In the genomic region with DNA sequence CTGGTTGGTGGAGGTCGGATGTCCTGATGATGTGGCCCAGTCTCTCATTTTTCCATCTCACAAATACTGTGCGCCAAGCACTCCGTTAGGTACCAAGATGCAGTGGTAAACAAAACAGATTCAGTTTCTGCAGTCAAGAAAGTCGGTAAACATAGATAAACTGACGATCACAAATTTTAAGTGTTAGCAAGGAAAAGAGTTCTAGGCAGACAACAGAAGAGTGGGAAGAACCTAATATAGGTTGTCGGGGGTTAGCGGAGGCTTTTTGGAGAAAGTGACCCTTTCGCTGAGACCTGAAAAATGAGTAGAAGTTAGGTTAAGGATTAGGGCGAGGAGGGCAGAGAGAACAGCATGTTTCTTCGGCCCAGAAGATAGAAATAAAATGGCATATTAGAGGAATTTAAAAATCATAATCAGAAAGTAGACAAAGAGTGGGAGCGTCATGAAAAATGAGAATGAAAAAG, we compare ENCODE assay signal across 1 cellular context.
A peak's percentile ranks its signal among the peaks of the same experiment; 100 is the strongest.
TF ChIP-seq lines count a peak whose summit lies in the region.

No MANE protein-coding gene starts in this region.

TF ChIP-seq in H1, 55 proteins besides CTCF, POLR2A, EP300 and RAD21:
- TF ChIP-seq, protein P1, sequence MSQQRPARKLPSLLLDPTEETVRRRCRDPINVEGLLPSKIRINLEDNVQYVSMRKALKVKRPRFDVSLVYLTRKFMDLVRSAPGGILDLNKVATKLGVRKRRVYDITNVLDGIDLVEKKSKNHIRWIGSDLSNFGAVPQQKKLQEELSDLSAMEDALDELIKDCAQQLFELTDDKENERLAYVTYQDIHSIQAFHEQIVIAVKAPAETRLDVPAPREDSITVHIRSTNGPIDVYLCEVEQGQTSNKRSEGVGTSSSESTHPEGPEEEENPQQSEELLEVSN (IDR thresholded peaks at IDR 0.05) = no peak
- 0 out of 4 replicates have a peak, but pooled peaks of 1 of the 2 experiments have one; percentile 9 for TF ChIP-seq SIN3A (conservative IDR thresholded peaks at IDR 0.05 in 1 of 2, IDR thresholded peaks at IDR 0.05 in 1 of 2; ENCODE audit: low read depth in 1 of 2, low read length in 2 of 2)
- TF ChIP-seq, protein P2, sequence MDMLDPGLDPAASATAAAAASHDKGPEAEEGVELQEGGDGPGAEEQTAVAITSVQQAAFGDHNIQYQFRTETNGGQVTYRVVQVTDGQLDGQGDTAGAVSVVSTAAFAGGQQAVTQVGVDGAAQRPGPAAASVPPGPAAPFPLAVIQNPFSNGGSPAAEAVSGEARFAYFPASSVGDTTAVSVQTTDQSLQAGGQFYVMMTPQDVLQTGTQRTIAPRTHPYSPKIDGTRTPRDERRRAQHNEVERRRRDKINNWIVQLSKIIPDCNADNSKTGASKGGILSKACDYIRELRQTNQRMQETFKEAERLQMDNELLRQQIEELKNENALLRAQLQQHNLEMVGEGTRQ (IDR thresholded peaks at IDR 0.05; ENCODE audit: low read length) = no peak
- peak; percentile 1 for TF ChIP-seq KDM4A (IDR thresholded peaks at IDR 0.05; ENCODE audit: low read depth, low read length, severe bottlenecking)
- no peak for TF ChIP-seq CEBPB (IDR thresholded peaks at IDR 0.05; ENCODE audit: low read depth, low read length)
- no peak for TF ChIP-seq NRF1 (IDR thresholded peaks at IDR 0.05; ENCODE audit: low read depth, low read length)
- TF ChIP-seq, protein P3, sequence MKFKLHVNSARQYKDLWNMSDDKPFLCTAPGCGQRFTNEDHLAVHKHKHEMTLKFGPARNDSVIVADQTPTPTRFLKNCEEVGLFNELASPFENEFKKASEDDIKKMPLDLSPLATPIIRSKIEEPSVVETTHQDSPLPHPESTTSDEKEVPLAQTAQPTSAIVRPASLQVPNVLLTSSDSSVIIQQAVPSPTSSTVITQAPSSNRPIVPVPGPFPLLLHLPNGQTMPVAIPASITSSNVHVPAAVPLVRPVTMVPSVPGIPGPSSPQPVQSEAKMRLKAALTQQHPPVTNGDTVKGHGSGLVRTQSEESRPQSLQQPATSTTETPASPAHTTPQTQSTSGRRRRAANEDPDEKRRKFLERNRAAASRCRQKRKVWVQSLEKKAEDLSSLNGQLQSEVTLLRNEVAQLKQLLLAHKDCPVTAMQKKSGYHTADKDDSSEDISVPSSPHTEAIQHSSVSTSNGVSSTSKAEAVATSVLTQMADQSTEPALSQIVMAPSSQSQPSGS (IDR thresholded peaks at IDR 0.05; ENCODE audit: low read length) = no peak
- TF ChIP-seq BRCA1 (IDR thresholded peaks at IDR 0.05; ENCODE audit: low read depth, low read length) = no peak
- TF ChIP-seq, protein P4, sequence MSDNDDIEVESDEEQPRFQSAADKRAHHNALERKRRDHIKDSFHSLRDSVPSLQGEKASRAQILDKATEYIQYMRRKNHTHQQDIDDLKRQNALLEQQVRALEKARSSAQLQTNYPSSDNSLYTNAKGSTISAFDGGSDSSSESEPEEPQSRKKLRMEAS (IDR thresholded peaks at IDR 0.05) = no peak
- TF ChIP-seq SP1 (IDR thresholded peaks at IDR 0.05; ENCODE audit: low read depth, low read length) = no peak
- no peak for TF ChIP-seq RXRA (IDR thresholded peaks at IDR 0.05; ENCODE audit: insufficient read depth, low read depth, low read length)
- no peak for TF ChIP-seq SAP30 (IDR thresholded peaks at IDR 0.05; ENCODE audit: insufficient read depth, insufficient replicate concordance, low read length)
- TF ChIP-seq CHD2 (IDR thresholded peaks at IDR 0.05; ENCODE audit: low read length) = no peak
- no peak for TF ChIP-seq SIX5 (IDR thresholded peaks at IDR 0.05; ENCODE audit: low read depth, low read length)
- no peak for TF ChIP-seq SP2 (IDR thresholded peaks at IDR 0.05; ENCODE audit: low read length)
